ENCODE assay signal across 9 cellular contexts in the genomic region with DNA sequence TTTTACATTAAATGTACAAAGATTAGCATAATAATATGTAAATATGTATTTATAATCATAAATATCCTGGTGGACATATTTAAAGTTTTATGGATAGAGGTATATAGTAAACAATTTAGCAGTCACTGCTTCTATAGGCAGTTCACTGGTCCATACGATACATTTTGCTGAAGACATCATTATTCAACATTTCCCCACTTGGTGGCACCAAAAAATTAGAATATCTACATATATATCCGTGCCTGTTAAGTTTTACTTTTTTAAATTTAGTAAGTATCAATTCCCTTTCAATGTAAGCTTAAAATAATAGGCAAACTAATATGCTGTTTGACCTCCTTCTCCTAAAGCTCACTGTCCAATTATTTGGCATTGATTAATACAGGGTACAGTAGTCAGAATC.
A peak's percentile ranks its signal among the peaks of the same experiment; 100 is the strongest.
DNase-seq lines count a peak whose midpoint lies in the region; ATAC-seq, FAIRE-seq and TF ChIP-seq lines count a peak whose summit lies in the region.
"Had no signal": no experiment of that assay in that cellular context is flagged by ENCODE, and none has a peak within 500 bp of the region (broad histone marks: within the 10 kb centered on the region; RNA-seq: fewer than 3 reads in every experiment).

No MANE protein-coding gene starts in this region.

- no peak overlapping the region for H3K9ac ChIP-seq in endothelial cell of umbilical vein (replicated peaks; ENCODE audit: extremely low read depth, insufficient read depth, low read length)

- H3K9me3 ChIP-seq in endothelial cell of umbilical vein (replicated peaks; ENCODE audit: control insufficient read depth, insufficient read depth, low read length) = no peaks in the 10 kb centered on the region
- H3K9me3 ChIP-seq in stomach = no peaks in the 10 kb centered on the region
- H3K9me3 ChIP-seq in right cardiac atrium (ENCODE audit: control insufficient read depth, low read length) = no peaks in the 10 kb centered on the region

- POLR2A ChIA-PET in endothelial cell of umbilical vein (lab: Charles Lee) = no interaction called here

- H4K20me1 ChIP-seq in endothelial cell of umbilical vein (replicated peaks; ENCODE audit: control insufficient read depth, extremely low read depth, insufficient read depth, low read length) = no peaks in the 10 kb centered on the region

- no peak overlapping the region for H2AFZ ChIP-seq in endothelial cell of umbilical vein (ENCODE audit: low read depth, low read length)

- H3K27ac ChIP-seq in endothelial cell of umbilical vein (ENCODE audit: insufficient read depth, low read depth, low read length) (no peak overlapping the region), stomach (no peak overlapping the region), right cardiac atrium (ENCODE audit: low read length) (no peak overlapping the region)

- intact Hi-C loops in endothelial cell of umbilical vein (cut with micrococcal nuclease) = loop anchor here (5.0 kb wide), 1 partner anchor 1095 kb away; a partner anchor contains a TSS
- intact Hi-C loops in stomach (cut with DNase I; ENCODE audit: low total_unique reads) = no loop called here
- intact Hi-C loops in right cardiac atrium (cut with DNase I) = no loop called here

- ATAC-seq in GM19372 (IDR thresholded peaks at IDR 0.05; ENCODE audit: low read depth, unreplicated experiment) = peak; percentile 81
- ATAC-seq in right cardiac atrium = no peak

- DNase-seq in Ammon's horn (ENCODE audit: low spot score) = peak; percentile 15
- DNase-seq in Jurkat, Clone E6-1 (ENCODE audit: low read depth, low spot score) = peak; percentile 9
- peak; percentile 9 for DNase-seq in endothelial cell of umbilical vein (ENCODE audit: low read depth, low spot score)
- no peak for DNase-seq in activated naive CD4-positive, alpha-beta T cell (lab: John Stamatoyannopoulos, UW)
- no peak for DNase-seq in HTR-8/SVneo (ENCODE audit: insufficient read length, low spot score)
- DNase-seq in stomach = no peak
- no peak for DNase-seq in right cardiac atrium

- H3K4me1 ChIP-seq in endothelial cell of umbilical vein (ENCODE audit: control insufficient read depth, extremely low read depth, insufficient read depth, low read length) (no peaks in the 10 kb centered on the region), stomach (peaks cover 0 to 15% (median 0%) of the 10 kb centered on the region in 4 donors), right cardiac atrium (ENCODE audit: control insufficient read depth, insufficient read depth, low read length) (no peaks in the 10 kb centered on the region)

- H3K36me3 ChIP-seq in endothelial cell of umbilical vein (ENCODE audit: control insufficient read depth in 2 of 2, extremely low read depth in 1 of 2, insufficient read depth in 2 of 2, low read length in 2 of 2) = no peaks in the 10 kb centered on the region
- H3K36me3 ChIP-seq in stomach = peaks cover 0 to 20% (median 17%) of the 10 kb centered on the region in 4 donors

- H3K27me3 ChIP-seq in endothelial cell of umbilical vein (ENCODE audit: control insufficient read depth in 2 of 2, insufficient read depth in 2 of 2, low read length in 2 of 2) = no peaks in the 10 kb centered on the region
- H3K27me3 ChIP-seq in stomach = no peaks in the 10 kb centered on the region
- no peaks in the 10 kb centered on the region for H3K27me3 ChIP-seq in right cardiac atrium (ENCODE audit: control insufficient read depth, insufficient read depth)

- BruUV-seq in endothelial cell of umbilical vein (replicated peaks; lab: Mats Ljungman, UMichigan) = no TSS peak

- CTCF ChIA-PET in endothelial cell of umbilical vein (lab: Charles Lee) = no interaction called here

- TF ChIP-seq POLR2A in endothelial cell of umbilical vein (IDR thresholded peaks at IDR 0.05; ENCODE audit: low read depth, low read length) (no peak), stomach (IDR thresholded peaks at IDR 0.05) (no peak)

- no peaks in the 10 kb centered on the region for H3K79me2 ChIP-seq in endothelial cell of umbilical vein (ENCODE audit: control insufficient read depth, insufficient read depth, low read length)

- dilution Hi-C loops in endothelial cell of umbilical vein (cut with MboI; ENCODE audit: extremely low pct_ligation_motif_present, low sequenced_read_pairs) = no loop called here

- no peak for FAIRE-seq in endothelial cell of umbilical vein (lab: Jason Lieb, UNC)
- no peak for FAIRE-seq in HTR-8/SVneo (lab: Jason Lieb, UNC)
- FAIRE-seq: H1 had no signal

- TF ChIP-seq CTCF in endothelial cell of umbilical vein (IDR thresholded peaks at IDR 0.05; ENCODE audit: extremely low read depth in 1 of 2, insufficient read depth in 1 of 2, low read depth in 1 of 2, low read length in 2 of 2) (no peak), stomach (IDR thresholded peaks at IDR 0.05) (no peak)

- H3K4me3 ChIP-seq in Jurkat, Clone E6-1 (ENCODE audit: low read length) = no peak overlapping the region
- H3K4me3 ChIP-seq in endothelial cell of umbilical vein (replicated peaks in 1 of 3; ENCODE audit: insufficient read depth in 1 of 3, low read depth in 1 of 3, low read length in 3 of 3) (no peak overlapping the region), stomach (no peak overlapping the region), right cardiac atrium (ENCODE audit: low read length) (no peak overlapping the region)

- H3K9me1 ChIP-seq in endothelial cell of umbilical vein (replicated peaks; ENCODE audit: control insufficient read depth, extremely low read depth, insufficient read depth, low read length) = no peaks in the 10 kb centered on the region

- H3K4me2 ChIP-seq in endothelial cell of umbilical vein (ENCODE audit: insufficient read depth, low read length) = no peak overlapping the region

- no peak for TF ChIP-seq EP300 in stomach (IDR thresholded peaks at IDR 0.05)

- 36 to 54% (median 47%) methylated on average over 2 of the region's 2 CpGs for WGBS in stomach, 5 donors
- 50% methylated on average over 2 of the region's 2 CpGs for WGBS in right cardiac atrium

TF ChIP-seq in endothelial cell of umbilical vein, 7 proteins besides CTCF, POLR2A, EP300 and RAD21:
- TF ChIP-seq FOS (IDR thresholded peaks at IDR 0.05; ENCODE audit: borderline replicate concordance, insufficient read depth, low read length) (no peak), GATA2 (IDR thresholded peaks at IDR 0.05; ENCODE audit: insufficient read depth, insufficient read length, low read depth, low read length) (no peak), JUN (IDR thresholded peaks at IDR 0.05; ENCODE audit: borderline replicate concordance, insufficient read depth, insufficient read length, low read depth) (no peak), POLR2AphosphoS5 (IDR thresholded peaks at IDR 0.05; ENCODE audit: insufficient read depth, low read depth, low read length) (no peak), MYC (IDR thresholded peaks at IDR 0.05; ENCODE audit: low read depth, low read length) (no peak), EZH2 (IDR thresholded peaks at IDR 0.05; ENCODE audit: borderline replicate concordance, low read depth, low read length, severe bottlenecking) (no peak)
- TF ChIP-seq, protein P1, sequence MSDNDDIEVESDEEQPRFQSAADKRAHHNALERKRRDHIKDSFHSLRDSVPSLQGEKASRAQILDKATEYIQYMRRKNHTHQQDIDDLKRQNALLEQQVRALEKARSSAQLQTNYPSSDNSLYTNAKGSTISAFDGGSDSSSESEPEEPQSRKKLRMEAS (IDR thresholded peaks at IDR 0.05; ENCODE audit: insufficient read depth, insufficient read length) = no peak

Comparison
In these comparisons a context has a peak if more than half of its experiments do, and no peak if none do; other contexts are left out.
1. DNase-seq: peak in Ammon's horn (single experiment), Jurkat, Clone E6-1 (single experiment) and endothelial cell of umbilical vein (single experiment); none in activated naive CD4-positive, alpha-beta T cell (0 of 4), HTR-8/SVneo (single experiment), stomach (single experiment) and right cardiac atrium (0 of 3).